ENCODE assay signal across 19 cellular contexts in the genomic region with DNA sequence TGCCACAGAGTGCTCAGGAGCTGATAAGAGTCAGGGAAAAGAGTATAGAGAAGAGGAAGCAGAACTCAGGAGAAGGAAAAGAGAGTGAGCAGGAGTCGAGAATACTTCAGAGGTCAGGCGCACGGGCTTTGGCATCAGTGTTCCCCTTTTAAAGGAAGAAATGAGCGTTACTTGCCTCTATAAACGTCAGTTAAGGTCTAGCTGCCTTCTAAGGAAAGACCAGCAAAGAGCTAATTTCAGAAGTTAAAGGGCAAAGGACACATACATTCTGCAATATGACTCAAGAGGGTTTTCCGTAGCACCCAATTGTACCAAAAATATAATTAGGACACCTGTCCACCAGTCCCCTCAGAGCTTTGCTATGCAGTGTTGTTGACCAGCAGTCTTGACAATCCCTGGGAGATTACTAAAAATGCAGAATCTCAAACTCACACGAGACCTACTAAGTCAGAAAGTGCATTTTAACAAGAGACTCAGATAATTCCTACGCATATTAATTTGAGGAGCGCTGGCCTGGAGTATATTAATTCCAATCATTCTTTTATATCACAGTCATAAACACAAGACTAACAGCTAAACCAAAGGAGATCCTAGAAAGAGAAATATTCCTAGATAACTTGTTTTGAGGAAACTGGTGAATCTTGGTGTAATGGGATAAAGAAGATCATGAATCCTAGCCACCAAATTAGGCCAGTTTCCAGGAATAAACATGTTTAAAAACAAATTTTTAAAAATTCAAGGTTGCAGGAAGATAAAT.
DNase-seq lines count a peak whose midpoint lies in the region; ATAC-seq and TF ChIP-seq lines count a peak whose summit lies in the region.
"Had no signal": no experiment of that assay in that cellular context is flagged by ENCODE, and none has a peak within 500 bp of the region (broad histone marks: within the 10 kb centered on the region; RNA-seq: fewer than 3 reads in every experiment).

No MANE protein-coding gene starts in this region.

- H2BK120ac ChIP-seq in H9 (ENCODE audit: low read depth, low read length, poor library complexity, severe bottlenecking), result no peak overlapping the region

- no peak overlapping the region for H3K14ac ChIP-seq in H9 (ENCODE audit: insufficient read depth, low read length)

- H3K4ac ChIP-seq in H9 (ENCODE audit: low read depth, low read length), result no peak overlapping the region

- WGBS in H9 (ENCODE audit: extremely low coverage, insufficient read length, low lambda C conversion rate), result no CpG with 5 or more reads among the region's 9 CpGs

- H3K4me1 Mint-ChIP-seq in CD8-positive, alpha-beta T cell (ENCODE audit: low read depth), result peaks cover 13% of the 10 kb centered on the region
- peaks cover 16 to 43% of the 10 kb centered on the region in 2 experiments for H3K4me1 Mint-ChIP-seq in H9
- peaks cover 46% of the 10 kb centered on the region for H3K4me1 Mint-ChIP-seq in central memory CD8-positive, alpha-beta T cell
- H3K4me1 Mint-ChIP-seq in natural killer cell, result peaks cover 18 to 34% of the 10 kb centered on the region in 2 donors

- H2BK20ac ChIP-seq in H9 (ENCODE audit: low read depth, low read length, poor library complexity, severe bottlenecking), result no peak overlapping the region

- no peak overlapping the region for H3K18ac ChIP-seq in H9 (ENCODE audit: insufficient read length, low read depth, low read length)

- POLR2A ChIA-PET in CD8-positive, alpha-beta T cell (lab: Charles Lee), result no interaction called here

- H3K23ac ChIP-seq in H9 (ENCODE audit: insufficient read length, low read depth, low read length), result no peak overlapping the region

- ATAC-seq in CD8-positive, alpha-beta T cell, result no peak
- no peak for ATAC-seq in central memory CD8-positive, alpha-beta T cell (replicated peaks; ENCODE audit: extremely low read depth, poor library complexity, severe bottlenecking)
- ATAC-seq in natural killer cell, result no peak

- H3K4me2 ChIP-seq in H9 (ENCODE audit: insufficient read depth, insufficient read length, low read length), result no peak overlapping the region

- no peak overlapping the region for H4K91ac ChIP-seq in H9 (ENCODE audit: insufficient read length, low read depth, low read length)

- H3K27ac Mint-ChIP-seq in CD8-positive, alpha-beta T cell, result no peak overlapping the region
- H3K27ac Mint-ChIP-seq in H9 (peak overlapping the region in 2 of 3 experiments; percentile 9 to 95; a peak in 3 of 7 replicates), natural killer cell (peak overlapping the region; percentile 32 to 89)
- H3K27ac Mint-ChIP-seq in central memory CD8-positive, alpha-beta T cell (ENCODE audit: low read depth), result peak overlapping the region; percentile 87

- intact Hi-C loops in CD8-positive, alpha-beta T cell (cut with DNase I, micrococcal nuclease), result no loop called here
- intact Hi-C loops in natural killer cell (cut with micrococcal nuclease), result no loop called here

- H3K9ac ChIP-seq in H9 (ENCODE audit: extremely low read depth, insufficient read length, low read length), result no peak overlapping the region
- H3K9ac ChIP-seq: GM23248 had no signal

- H2BK15ac ChIP-seq in H9 (ENCODE audit: low read depth, low read length), result no peak overlapping the region

- no peaks in the 10 kb centered on the region for H3K9me3 ChIP-seq in CD8-positive, alpha-beta T cell (ENCODE audit: low read length)
- no peaks in the 10 kb centered on the region for H3K9me3 ChIP-seq in H9 (ENCODE audit: control insufficient read depth, low read depth, low read length)
- H3K9me3 ChIP-seq: Caco-2, Peyer's patch had no signal

- no peak overlapping the region for H4K5ac ChIP-seq in H9 (ENCODE audit: insufficient read length, low read depth, low read length)

- no peak overlapping the region for H2BK5ac ChIP-seq in H9 (ENCODE audit: insufficient read length, low read length)

- H3K56ac ChIP-seq in H9 (ENCODE audit: insufficient read length, low read depth, low read length), result no peak overlapping the region

- no peak for TF ChIP-seq CTCF in CD8-positive, alpha-beta T cell (IDR thresholded peaks at IDR 0.05)
- no peak for TF ChIP-seq CTCF in H9 (conservative IDR thresholded peaks at IDR 0.05)
- no peak for TF ChIP-seq CTCF in natural killer cell (IDR thresholded peaks at IDR 0.05)

- no peaks in the 10 kb centered on the region for H3K4me1 ChIP-seq in CD8-positive, alpha-beta T cell (ENCODE audit: insufficient read depth, low read length)
- H3K4me1 ChIP-seq in H9 (ENCODE audit: insufficient read depth, low read length), result peaks cover 5% of the 10 kb centered on the region
- H3K4me1 ChIP-seq: Peyer's patch had no signal

- H4K20me1 ChIP-seq in H9 (ENCODE audit: control insufficient read depth, insufficient read depth, insufficient read length), result no peaks in the 10 kb centered on the region

- no peak overlapping the region for H3K4me3 ChIP-seq in CD8-positive, alpha-beta T cell (ENCODE audit: low read depth, low read length)
- H3K4me3 ChIP-seq: GM23248, Peyer's patch had no signal

- no peaks in the 10 kb centered on the region for H3K36me3 ChIP-seq in CD8-positive, alpha-beta T cell (ENCODE audit: insufficient read depth, low read length)
- H3K36me3 ChIP-seq: Peyer's patch had no signal

- no peak overlapping the region for H2AK5ac ChIP-seq in H9 (ENCODE audit: insufficient read length, low read length)

- CTCF ChIA-PET in CD8-positive, alpha-beta T cell (lab: Charles Lee), result no interaction called here

- no peaks in the 10 kb centered on the region for H3K27me3 ChIP-seq in CD8-positive, alpha-beta T cell (ENCODE audit: insufficient read depth, low read length)
- no peaks in the 10 kb centered on the region for H3K27me3 ChIP-seq in H9 (ENCODE audit: insufficient read depth, low read length)
- H3K27me3 ChIP-seq: Peyer's patch had no signal

- H2BK12ac ChIP-seq in H9 (ENCODE audit: insufficient read length, low read depth, low read length), result no peak overlapping the region

- no peaks in the 10 kb centered on the region for H3K23me2 ChIP-seq in H9 (ENCODE audit: insufficient read length, low read depth, low read length, poor library complexity, severe bottlenecking)

- H3K4me3 Mint-ChIP-seq in CD8-positive, alpha-beta T cell, result no peak overlapping the region
- H3K4me3 Mint-ChIP-seq in H9 (no peak overlapping the region), natural killer cell (peak overlapping the region; percentile 38)
- peak overlapping the region; percentile 58 for H3K4me3 Mint-ChIP-seq in central memory CD8-positive, alpha-beta T cell

- H3K9me3 Mint-ChIP-seq in CD8-positive, alpha-beta T cell, result no peaks in the 10 kb centered on the region
- H3K9me3 Mint-ChIP-seq in H9 (no peaks in the 10 kb centered on the region; a peak in 1 of 5 replicates), natural killer cell (peaks cover 0 to 2% of the 10 kb centered on the region in 2 donors)
- H3K9me3 Mint-ChIP-seq in central memory CD8-positive, alpha-beta T cell, result peaks cover 5% of the 10 kb centered on the region

- no peak overlapping the region for H4K8ac ChIP-seq in H9 (replicated peaks; ENCODE audit: insufficient read length, low read depth, low read length)

- H3K79me1 ChIP-seq in H9 (ENCODE audit: insufficient read depth, low read depth, low read length, poor library complexity, severe bottlenecking), result no peaks in the 10 kb centered on the region

- DNase-seq in CD8-positive, alpha-beta T cell, result no peak
- DNase-seq in H9 (no peak), natural killer cell (no peak), HPDE6-E6E7 (ENCODE audit: extremely low spot score) (no peak), epidermal melanocyte (ENCODE audit: insufficient read length, low spot score) (no peak), DMS53 treated with DMSO at 0.1 percent for 48 hours (lab: John Stamatoyannopoulos, UW; ENCODE audit: unreplicated experiment) (no peak)
- no peak for DNase-seq in central memory CD8-positive, alpha-beta T cell (ENCODE audit: low spot score in 2 of 2)
- no peak for DNase-seq in activated CD4-positive, alpha-beta T cell treated with anti-CD3 and anti-CD28 coated beads for 4 hours
- DNase-seq: Caco-2, DMS53, GM23248, KG1, NCI-H1105, NCI-H187, NCI-H446 treated with DMSO at 0.1 percent for 48 hours, NCI-H748 treated with DMSO at 0.1 percent for 48 hours, Peyer's patch, Right ventricle myocardium superior had no signal

- peak overlapping the region; percentile 61 for H3K27ac ChIP-seq in CD8-positive, alpha-beta T cell (ENCODE audit: low read depth, low read length)
- H3K27ac ChIP-seq in H9 (ENCODE audit: insufficient read length, low read depth, low read length), result no peak overlapping the region
- H3K27ac ChIP-seq: C4-2B, GM23248, Peyer's patch had no signal

- no peaks in the 10 kb centered on the region for H3K27me3 Mint-ChIP-seq in CD8-positive, alpha-beta T cell (ENCODE audit: low read depth)
- H3K27me3 Mint-ChIP-seq in H9 (ENCODE audit: low read depth) (peaks cover 3% of the 10 kb centered on the region), natural killer cell (ENCODE audit: low read depth in 2 of 2) (peaks cover 0 to 2% of the 10 kb centered on the region in 2 donors)
- no peaks in the 10 kb centered on the region for H3K27me3 Mint-ChIP-seq in central memory CD8-positive, alpha-beta T cell

- H3K79me2 ChIP-seq in H9 (ENCODE audit: insufficient read depth, low read length), result no peaks in the 10 kb centered on the region

- H2AFZ ChIP-seq in H9 (ENCODE audit: low read length), result no peak overlapping the region
- H2AFZ ChIP-seq: GM23248 had no signal

- H3K36me3 Mint-ChIP-seq in CD8-positive, alpha-beta T cell, result no peaks in the 10 kb centered on the region
- H3K36me3 Mint-ChIP-seq in H9 (ENCODE audit: insufficient read depth in 1 of 3, low read depth in 3 of 3) (no peaks in the 10 kb centered on the region; a peak in 2 of 7 replicates), natural killer cell (no peaks in the 10 kb centered on the region)
- H3K36me3 Mint-ChIP-seq in central memory CD8-positive, alpha-beta T cell (ENCODE audit: insufficient read depth), result peaks cover 2% of the 10 kb centered on the region

- no peak overlapping the region for H3T11ph ChIP-seq in H9 (ENCODE audit: low read length)

Comparison
In these comparisons a context has a peak if more than half of its experiments do, and no peak if none do; other contexts are left out.
1. H3K4me3 Mint-ChIP-seq: peak in central memory CD8-positive, alpha-beta T cell (single experiment) and natural killer cell (single experiment); none in CD8-positive, alpha-beta T cell (single experiment) and H9 (0 of 2).